Comparison of ENCODE assay signal across 8 cellular contexts in the genomic region with DNA sequence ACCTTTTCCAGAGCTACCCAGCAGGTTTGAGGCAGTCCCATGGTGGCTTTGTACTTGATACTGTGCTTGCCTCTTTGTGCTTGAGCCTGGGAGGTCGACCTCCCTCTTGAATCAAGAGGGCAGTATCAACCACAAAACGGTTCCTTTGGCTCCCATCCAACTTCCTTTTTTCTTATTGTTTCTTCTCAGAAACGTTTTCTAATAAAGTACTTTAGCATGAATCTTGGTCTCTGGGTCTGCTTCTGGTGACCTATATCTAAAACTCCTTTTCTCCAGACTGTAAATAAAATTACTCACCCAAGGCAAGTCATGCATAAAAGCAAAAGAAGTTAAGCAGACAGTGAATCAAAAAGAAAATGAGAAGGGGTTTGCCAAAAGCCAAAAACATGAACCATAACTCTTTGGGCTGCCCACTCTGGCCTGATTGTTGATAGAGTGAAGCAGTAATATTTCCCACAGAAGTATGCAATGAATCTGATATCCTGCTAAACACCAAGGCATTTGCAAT.
DNase-seq lines count a peak whose midpoint lies in the region; ATAC-seq, FAIRE-seq and TF ChIP-seq lines count a peak whose summit lies in the region.

No MANE protein-coding gene starts in this region.

- H3K4me1 ChIP-seq in A549 (peaks cover 29% of the 10 kb centered on the region), mammary epithelial cell (ENCODE audit: insufficient read depth, low read length) (peaks cover under 1% of the 10 kb centered on the region), small intestine (ENCODE audit: control insufficient read depth in 2 of 2, insufficient read depth in 1 of 2, low read depth in 1 of 2, low read length in 1 of 2) (peaks cover 8 to 16% of the 10 kb centered on the region in 2 donors)

- WGBS in A549 (ENCODE audit: missing lambda C conversion rate), result 8% methylated on average over 3 of the region's 3 CpGs
- 43% methylated on average over 3 of the region's 3 CpGs for WGBS in mammary epithelial cell (ENCODE audit: low coverage, missing lambda C conversion rate)
- WGBS in small intestine, 3 donors, result 5 to 18% (median 8%) methylated on average over 3 of the region's 3 CpGs

- POLR2A ChIA-PET in A549 (lab: Yijun Ruan, JAX), result no interaction called here

- H3K4me3 ChIP-seq in A549 (no peak overlapping the region), choroid plexus epithelial cell (ENCODE audit: low read depth, low read length) (no peak overlapping the region), mammary epithelial cell (replicated peaks in 1 of 3; ENCODE audit: insufficient read depth in 1 of 3, low read depth in 2 of 3, low read length in 3 of 3) (no peak overlapping the region), small intestine (ENCODE audit: low read depth in 1 of 2, low read length in 2 of 2) (no peak overlapping the region)

- H2AFZ ChIP-seq in mammary epithelial cell (ENCODE audit: low read depth, low read length), result no peak overlapping the region

- DNase-seq in A549 (ENCODE audit: low read depth in 1 of 2, low spot score in 1 of 2), result peak in 1 of 2 experiments; percentile 33
- peak; percentile 55 for DNase-seq in choroid plexus epithelial cell (ENCODE audit: low read depth)
- no peak for DNase-seq in mammary epithelial cell
- DNase-seq in activated gamma-delta T cell treated with Interleukin-2 at 50 U/mL for 16 hours, result no peak
- DNase-seq in small intestine, result no peak
- no peak for DNase-seq in activated CD4-positive, CD25-positive, alpha-beta regulatory T cell treated with anti-CD3 and anti-CD28 coated beads, Interleukin-2, amount 50 U/mL, for 72 hours

- FAIRE-seq in A549 (lab: Jason Lieb, UNC) (no peak), small intestine (lab: Jason Lieb, UNC) (no peak)

- CTCF ChIA-PET in A549 (lab: Yijun Ruan, JAX), result interaction anchor here (0.6 kb wide), 1 partner anchor 85 kb away, joined by 4 read pairs; no protein-coding TSS in a partner anchor
- CTCF ChIA-PET in mammary epithelial cell (lab: Charles Lee; ENCODE audit: low non-redundant PET), result no interaction called here

- TF ChIP-seq EP300 in A549 (IDR thresholded peaks at IDR 0.05) (peak in 1 of 2 experiments; percentile 11; a peak in 1 of 5 replicates), Ishikawa (IDR thresholded peaks at IDR 0.05; ENCODE audit: borderline replicate concordance) (peak; percentile 5; the same call in 1 of the 2 replicates)

- peak overlapping the region; percentile 58 to 77; a peak in 5 of 6 replicates for H3K27ac ChIP-seq in A549
- H3K27ac ChIP-seq in mammary epithelial cell (ENCODE audit: insufficient read depth, low read depth, low read length), result no peak overlapping the region
- no peak overlapping the region for H3K27ac ChIP-seq in small intestine (ENCODE audit: low read depth in 1 of 2, low read length in 1 of 2)

- H3K27me3 ChIP-seq in mammary epithelial cell (ENCODE audit: insufficient read depth, low read length) (no peaks in the 10 kb centered on the region), small intestine (ENCODE audit: control insufficient read depth in 2 of 2, insufficient read depth in 2 of 2, low read length in 2 of 2) (no peaks in the 10 kb centered on the region)

- H3K4me2 ChIP-seq in A549 (peak overlapping the region; percentile 30; the same call in 2 of the 3 replicates), mammary epithelial cell (ENCODE audit: insufficient read depth, low read depth, low read length) (no peak overlapping the region)

- intact Hi-C loops in mammary epithelial cell (cut with micrococcal nuclease), result no loop called here

- no peaks in the 10 kb centered on the region for H3K36me3 ChIP-seq in mammary epithelial cell (ENCODE audit: insufficient read depth, low read length)
- no peaks in the 10 kb centered on the region for H3K36me3 ChIP-seq in small intestine (ENCODE audit: control insufficient read depth in 2 of 2, insufficient read depth in 2 of 2, low read length in 2 of 2)

- no TSS peak for BruUV-seq in mammary epithelial cell (replicated peaks; lab: Mats Ljungman, UMichigan)

- no peaks in the 10 kb centered on the region for H3K79me2 ChIP-seq in mammary epithelial cell (ENCODE audit: insufficient read depth, low read length)

- TF ChIP-seq CTCF in A549 (IDR thresholded peaks at IDR 0.05) (no peak), choroid plexus epithelial cell (conservative IDR thresholded peaks at IDR 0.05; ENCODE audit: low read depth, low read length) (no peak), mammary epithelial cell (conservative IDR thresholded peaks at IDR 0.05 in 1 of 2, IDR thresholded peaks at IDR 0.05 in 1 of 2; ENCODE audit: extremely low read depth in 1 of 2, insufficient read depth in 1 of 2, low read depth in 1 of 2, low read length in 2 of 2) (no peak)

- no peak overlapping the region for H3K9ac ChIP-seq in mammary epithelial cell (ENCODE audit: insufficient read depth, low read length)

- H3K9me3 ChIP-seq in A549, result no peaks in the 10 kb centered on the region
- no peaks in the 10 kb centered on the region for H3K9me3 ChIP-seq in mammary epithelial cell (replicated peaks; ENCODE audit: insufficient read depth, low read length)
- H3K9me3 ChIP-seq in small intestine (ENCODE audit: control insufficient read depth, low read depth), result peaks cover 1% of the 10 kb centered on the region

- no peak for TF ChIP-seq POLR2A in A549 (IDR thresholded peaks at IDR 0.05; ENCODE audit: low read length)

- TF ChIP-seq RAD21 in A549 (conservative IDR thresholded peaks at IDR 0.05 in 1 of 2, IDR thresholded peaks at IDR 0.05 in 1 of 2) (no peak), Ishikawa (IDR thresholded peaks at IDR 0.05; ENCODE audit: low read depth) (no peak)

- dilution Hi-C loops in mammary epithelial cell (cut with HindIII; ENCODE audit: low sequenced_read_pairs), result loop anchor here (10.0 kb wide), 2 partner anchors 58 to 62 kb away; no protein-coding TSS in a partner anchor

- ATAC-seq in A549, result peak; percentile 30 to 69; a peak in 3 of 6 replicates
- peak; percentile 60 for ATAC-seq in GM19351 (IDR thresholded peaks at IDR 0.05; ENCODE audit: unreplicated experiment)

- H4K20me1 ChIP-seq in mammary epithelial cell (ENCODE audit: insufficient read depth, low read length), result no peaks in the 10 kb centered on the region

- in situ Hi-C loops in mammary epithelial cell (cut with MboI; ENCODE audit: low sequenced_read_pairs in 2 of 2), result no loop called here

TF ChIP-seq in A549, 52 proteins besides CTCF, POLR2A, EP300 and RAD21 (continues in another document):
- TF ChIP-seq HDAC2 (IDR thresholded peaks at IDR 0.05) (no peak), RCOR1 (IDR thresholded peaks at IDR 0.05; ENCODE audit: low read depth, low read length) (no peak), JUNB (IDR thresholded peaks at IDR 0.05) (peak; percentile 43), ZC3H11A (IDR thresholded peaks at IDR 0.05) (no peak), ZSCAN20 (CRISPR knock-in tag; IDR thresholded peaks at IDR 0.05) (no peak), NFE2L2 (conservative IDR thresholded peaks at IDR 0.05; ENCODE audit: low read length) (no peak), BHLHE40 (IDR thresholded peaks at IDR 0.05; ENCODE audit: low read depth, low read length) (no peak), SMC3 (IDR thresholded peaks at IDR 0.05) (no peak), TFCP2L1 (CRISPR knock-in tag; IDR thresholded peaks at IDR 0.05) (no peak), CHD4 (IDR thresholded peaks at IDR 0.05; ENCODE audit: borderline replicate concordance) (no peak), NR3C1 (IDR thresholded peaks at IDR 0.05) (no peak)
- TF ChIP-seq, protein P1, sequence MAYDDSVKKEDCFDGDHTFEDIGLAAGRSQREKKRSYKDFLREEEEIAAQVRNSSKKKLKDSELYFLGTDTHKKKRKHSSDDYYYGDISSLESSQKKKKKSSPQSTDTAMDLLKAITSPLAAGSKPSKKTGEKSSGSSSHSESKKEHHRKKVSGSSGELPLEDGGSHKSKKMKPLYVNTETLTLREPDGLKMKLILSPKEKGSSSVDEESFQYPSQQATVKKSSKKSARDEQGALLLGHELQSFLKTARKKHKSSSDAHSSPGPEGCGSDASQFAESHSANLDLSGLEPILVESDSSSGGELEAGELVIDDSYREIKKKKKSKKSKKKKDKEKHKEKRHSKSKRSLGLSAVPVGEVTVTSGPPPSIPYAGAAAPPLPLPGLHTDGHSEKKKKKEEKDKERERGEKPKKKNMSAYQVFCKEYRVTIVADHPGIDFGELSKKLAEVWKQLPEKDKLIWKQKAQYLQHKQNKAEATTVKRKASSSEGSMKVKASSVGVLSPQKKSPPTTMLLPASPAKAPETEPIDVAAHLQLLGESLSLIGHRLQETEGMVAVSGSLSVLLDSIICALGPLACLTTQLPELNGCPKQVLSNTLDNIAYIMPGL (CRISPR knock-in tag; IDR thresholded peaks at IDR 0.05; ENCODE audit: borderline replicate concordance), result no peak

TF ChIP-seq in Ishikawa, 13 proteins besides CTCF, POLR2A, EP300 and RAD21:
- TF ChIP-seq TAF1 (IDR thresholded peaks at IDR 0.05; ENCODE audit: low read depth), result no peak
- peak; percentile 63 for TF ChIP-seq NFIC (IDR thresholded peaks at IDR 0.05)

Comparison
In these comparisons a context has a peak if more than half of its experiments do, and no peak if none do; other contexts are left out.
1. H3K27ac ChIP-seq: peak in A549 (2 of 2); none in mammary epithelial cell (single experiment) and small intestine (0 of 2).